Comparison of ENCODE assay signal across 20 cellular contexts in the genomic region with DNA sequence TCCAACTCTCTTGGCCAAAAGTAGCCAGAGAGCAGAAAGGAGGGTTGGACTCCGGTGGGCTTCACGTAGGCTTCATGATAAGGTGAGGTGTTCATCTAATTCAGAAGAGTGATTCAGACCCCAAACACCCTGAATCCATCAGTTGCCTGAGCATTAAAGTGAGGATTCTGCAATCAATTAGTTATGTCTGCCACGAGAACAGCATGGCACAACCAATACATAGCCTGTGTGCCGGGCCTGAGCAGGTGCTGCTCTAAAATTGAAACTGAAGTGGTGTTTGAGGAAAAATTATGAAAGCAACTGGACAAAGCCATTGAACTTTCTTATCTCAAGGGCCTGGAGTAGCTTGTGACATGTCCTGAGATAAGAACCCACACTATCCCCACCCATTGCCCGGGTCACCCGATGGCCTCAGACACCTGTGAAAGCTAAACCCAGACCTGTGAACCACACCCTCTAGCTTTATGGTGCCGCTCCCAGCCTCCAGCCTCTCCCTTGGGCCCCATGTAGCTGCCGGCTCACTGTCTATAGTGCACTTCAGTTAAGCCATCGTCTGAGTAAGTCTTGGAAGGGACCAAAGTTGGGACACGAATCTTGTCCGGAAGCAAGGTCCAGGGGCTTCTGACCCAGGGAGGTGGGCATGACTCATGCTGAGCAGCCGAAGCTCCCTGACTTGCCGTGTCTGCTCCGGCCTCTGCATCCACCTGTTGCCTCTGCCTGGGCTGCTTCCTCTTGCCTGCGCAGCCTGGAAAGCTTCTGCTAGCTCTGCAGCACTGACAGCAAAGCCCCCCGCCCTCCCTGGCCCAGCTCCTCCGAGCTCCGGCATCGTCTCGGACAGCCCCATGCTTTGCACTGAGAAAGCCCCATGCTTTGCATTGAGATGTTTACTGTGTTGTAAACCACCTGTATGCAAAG. TPM values are rescaled to one million over a fixed set of nuclear protein-coding genes. Genes with fewer than 3 reads are reported as not detected.
DNase-seq lines count a peak whose midpoint lies in the region; ATAC-seq, FAIRE-seq and TF ChIP-seq lines count a peak whose summit lies in the region.
"Had no signal": no experiment of that assay in that cellular context is flagged by ENCODE, and none has a peak within 500 bp of the region (broad histone marks: within the 10 kb centered on the region; RNA-seq: fewer than 3 reads in every experiment).

No MANE protein-coding gene starts in this region.

- TF ChIP-seq POLR2A in Peyer's patch (IDR thresholded peaks at IDR 0.05) = peak; percentile 25 to 48

- H3K9me3 ChIP-seq in HEK293 (ENCODE audit: control insufficient read depth, insufficient read depth, low read depth, low read length) = no peaks in the 10 kb centered on the region
- no peaks in the 10 kb centered on the region for H3K9me3 ChIP-seq in Peyer's patch
- no peaks in the 10 kb centered on the region for H3K9me3 ChIP-seq in hepatocyte (ENCODE audit: low read depth)
- no peaks in the 10 kb centered on the region for H3K9me3 ChIP-seq in pancreas
- H3K9me3 ChIP-seq: heart right ventricle had no signal

- H2AFZ ChIP-seq in hepatocyte = no peak overlapping the region

- no peaks in the 10 kb centered on the region for H3K9me2 ChIP-seq in hepatocyte (replicated peaks; ENCODE audit: insufficient read depth)

- no peaks in the 10 kb centered on the region for H3K79me2 ChIP-seq in hepatocyte

- H3K4me2 ChIP-seq in hepatocyte = peak overlapping the region; percentile 21

- H3K27ac ChIP-seq in HEK293 (ENCODE audit: extremely low read depth, low read depth, low read length) = no peak overlapping the region
- H3K27ac ChIP-seq in Peyer's patch = peak overlapping the region in 2 of 4 donors; percentile 64 to 90
- H3K27ac ChIP-seq in hepatocyte = peak overlapping the region; percentile 86
- H3K27ac ChIP-seq in pancreas = peak overlapping the region in 1 of 4 donors; percentile 22
- H3K27ac ChIP-seq: heart right ventricle, RWPE1 had no signal

- POLR2A ChIA-PET in HEK293 (lab: Yijun Ruan, JAX) = interaction anchor here (0.9 kb wide), 1 partner anchor 9 kb away, joined by 3 read pairs; no protein-coding TSS in a partner anchor

- peak; percentile 14 to 71 (median 44) for ATAC-seq in pancreas
- ATAC-seq: heart right ventricle; naive thymus-derived CD8-positive, alpha-beta T cell had no signal

- DNase-seq in Peyer's patch (peak in 2 of 3 donors; percentile 91 to 93), hepatocyte (ENCODE audit: low spot score) (peak; percentile 84), pancreas (peak in 1 of 6 donors; percentile 63), mesenteric fat pad (ENCODE audit: low spot score) (no peak), RCC 7860 (ENCODE audit: low spot score) (no peak), NCI-H1694 treated with DMSO at 0.1 percent for 48 hours (lab: John Stamatoyannopoulos, UW) (no peak)
- no peak for DNase-seq in stimulated activated naive CD4-positive, alpha-beta T cell treated with Interleukin-2 at 50 U/mL for 16 hours (lab: John Stamatoyannopoulos, UW)
- DNase-seq: activated CD4-positive, CD25-positive, alpha-beta regulatory T cell; activated gamma-delta T cell treated with Interleukin-2 at 50 U/mL for 16 hours; AML-193; heart right ventricle; NCI-H1436; NCI-H524; stimulated activated CD4-positive, alpha-beta T cell treated with anti-CD3 and anti-CD28 coated beads, Interleukin-15, amount 100 ng/mL, for 24 hours had no signal

- intact Hi-C loops in pancreas (cut with DNase I) = no loop called here

- CTCF ChIA-PET in HEK293 (lab: Yijun Ruan, JAX) = interaction anchor here (1.4 to 1.7 kb wide), 3 partner anchors 9 to 382 kb away, joined by 4 to 6 read pairs (median 4); no protein-coding TSS in a partner anchor

- no peaks in the 10 kb centered on the region for H3K36me3 ChIP-seq in HEK293 (ENCODE audit: control insufficient read depth in 2 of 2, insufficient read depth in 1 of 2, low read length in 2 of 2)
- H3K36me3 ChIP-seq in Peyer's patch = no peaks in the 10 kb centered on the region
- H3K36me3 ChIP-seq in hepatocyte (replicated peaks; ENCODE audit: insufficient read depth, low read depth) = no peaks in the 10 kb centered on the region
- H3K36me3 ChIP-seq in pancreas = no peaks in the 10 kb centered on the region
- H3K36me3 ChIP-seq: heart right ventricle had no signal

- FAIRE-seq in pancreas (lab: Jason Lieb, UNC) = no peak
- FAIRE-seq in RCC 7860 (lab: Jason Lieb, UNC) = no peak
- FAIRE-seq: astrocyte, GM19239 had no signal

- H3K27me3 ChIP-seq in Peyer's patch = no peaks in the 10 kb centered on the region
- H3K27me3 ChIP-seq in hepatocyte = no peaks in the 10 kb centered on the region
- no peaks in the 10 kb centered on the region for H3K27me3 ChIP-seq in pancreas
- H3K27me3 ChIP-seq: heart right ventricle had no signal

- H3K4me1 ChIP-seq in HEK293 (ENCODE audit: control insufficient read depth, insufficient read depth, low read length) = no peaks in the 10 kb centered on the region
- H3K4me1 ChIP-seq in Peyer's patch = peaks cover 0 to 16% (median 4%) of the 10 kb centered on the region in 4 donors
- peaks cover 20% of the 10 kb centered on the region for H3K4me1 ChIP-seq in hepatocyte (ENCODE audit: insufficient read depth)
- H3K4me1 ChIP-seq in pancreas = no peaks in the 10 kb centered on the region

- no peaks in the 10 kb centered on the region for H4K20me1 ChIP-seq in hepatocyte (ENCODE audit: insufficient read depth, poor library complexity, severe bottlenecking)

- H3K4me3 ChIP-seq in HEK293 (ENCODE audit: low read depth, low read length) (no peak overlapping the region), Peyer's patch (peak overlapping the region in 1 of 4 donors; percentile 19), hepatocyte (no peak overlapping the region), pancreas (no peak overlapping the region)
- H3K4me3 ChIP-seq: heart right ventricle had no signal

- WGBS in hepatocyte (ENCODE audit: low lambda C conversion rate, missing lambda C conversion rate) = 60% methylated on average over 20 of the region's 20 CpGs
- WGBS in pancreas, 2 donors = 83 to 85% methylated on average over 20 of the region's 20 CpGs

- TF ChIP-seq CTCF in HEK293 (tag by site-specific recombination; IDR thresholded peaks at IDR 0.05) (no peak), Peyer's patch (IDR thresholded peaks at IDR 0.05) (no peak), hepatocyte (IDR thresholded peaks at IDR 0.05; ENCODE audit: poor library complexity) (no peak), pancreas (IDR thresholded peaks at IDR 0.05) (no peak)

TF ChIP-seq in HEK293, 187 proteins besides CTCF, POLR2A, EP300 and RAD21 (continues in another document):
- peak; percentile 79; the same call in 1 of the 2 replicates for TF ChIP-seq ZNF23 (tag by site-specific recombination; IDR thresholded peaks at IDR 0.05; ENCODE audit: borderline replicate concordance)
- no peak for TF ChIP-seq ZNF202 (tag by site-specific recombination; IDR thresholded peaks at IDR 0.05; ENCODE audit: borderline replicate concordance)
- TF ChIP-seq, protein P1, sequence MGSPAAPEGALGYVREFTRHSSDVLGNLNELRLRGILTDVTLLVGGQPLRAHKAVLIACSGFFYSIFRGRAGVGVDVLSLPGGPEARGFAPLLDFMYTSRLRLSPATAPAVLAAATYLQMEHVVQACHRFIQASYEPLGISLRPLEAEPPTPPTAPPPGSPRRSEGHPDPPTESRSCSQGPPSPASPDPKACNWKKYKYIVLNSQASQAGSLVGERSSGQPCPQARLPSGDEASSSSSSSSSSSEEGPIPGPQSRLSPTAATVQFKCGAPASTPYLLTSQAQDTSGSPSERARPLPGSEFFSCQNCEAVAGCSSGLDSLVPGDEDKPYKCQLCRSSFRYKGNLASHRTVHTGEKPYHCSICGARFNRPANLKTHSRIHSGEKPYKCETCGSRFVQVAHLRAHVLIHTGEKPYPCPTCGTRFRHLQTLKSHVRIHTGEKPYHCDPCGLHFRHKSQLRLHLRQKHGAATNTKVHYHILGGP (tag by site-specific recombination; IDR thresholded peaks at IDR 0.05) = no peak
- no peak for TF ChIP-seq ZNF521 (tag by site-specific recombination; IDR thresholded peaks at IDR 0.05)
- TF ChIP-seq, protein P2, sequence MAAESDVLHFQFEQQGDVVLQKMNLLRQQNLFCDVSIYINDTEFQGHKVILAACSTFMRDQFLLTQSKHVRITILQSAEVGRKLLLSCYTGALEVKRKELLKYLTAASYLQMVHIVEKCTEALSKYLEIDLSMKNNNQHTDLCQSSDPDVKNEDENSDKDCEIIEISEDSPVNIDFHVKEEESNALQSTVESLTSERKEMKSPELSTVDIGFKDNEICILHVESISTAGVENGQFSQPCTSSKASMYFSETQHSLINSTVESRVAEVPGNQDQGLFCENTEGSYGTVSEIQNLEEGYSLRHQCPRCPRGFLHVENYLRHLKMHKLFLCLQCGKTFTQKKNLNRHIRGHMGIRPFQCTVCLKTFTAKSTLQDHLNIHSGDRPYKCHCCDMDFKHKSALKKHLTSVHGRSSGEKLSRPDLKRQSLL (tag by site-specific recombination; IDR thresholded peaks at IDR 0.05) = no peak
- TF ChIP-seq KLF1 (tag by site-specific recombination; IDR thresholded peaks at IDR 0.05) = 0 out of 2 replicates have a peak, but pooled peaks have one; percentile 21
- TF ChIP-seq ZNF174 (tag by site-specific recombination; IDR thresholded peaks at IDR 0.05) = no peak
- no peak for TF ChIP-seq ZNF239 (tag by site-specific recombination; IDR thresholded peaks at IDR 0.05)
- no peak for TF ChIP-seq KLF10 (tag by site-specific recombination; IDR thresholded peaks at IDR 0.05)
- TF ChIP-seq ZNF335 (tag by site-specific recombination; conservative IDR thresholded peaks at IDR 0.05) = no peak
- TF ChIP-seq, protein P3, sequence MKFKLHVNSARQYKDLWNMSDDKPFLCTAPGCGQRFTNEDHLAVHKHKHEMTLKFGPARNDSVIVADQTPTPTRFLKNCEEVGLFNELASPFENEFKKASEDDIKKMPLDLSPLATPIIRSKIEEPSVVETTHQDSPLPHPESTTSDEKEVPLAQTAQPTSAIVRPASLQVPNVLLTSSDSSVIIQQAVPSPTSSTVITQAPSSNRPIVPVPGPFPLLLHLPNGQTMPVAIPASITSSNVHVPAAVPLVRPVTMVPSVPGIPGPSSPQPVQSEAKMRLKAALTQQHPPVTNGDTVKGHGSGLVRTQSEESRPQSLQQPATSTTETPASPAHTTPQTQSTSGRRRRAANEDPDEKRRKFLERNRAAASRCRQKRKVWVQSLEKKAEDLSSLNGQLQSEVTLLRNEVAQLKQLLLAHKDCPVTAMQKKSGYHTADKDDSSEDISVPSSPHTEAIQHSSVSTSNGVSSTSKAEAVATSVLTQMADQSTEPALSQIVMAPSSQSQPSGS (tag by site-specific recombination; IDR thresholded peaks at IDR 0.05; ENCODE audit: low read depth) = no peak
- no peak for TF ChIP-seq ZNF558 (tag by site-specific recombination; IDR thresholded peaks at IDR 0.05)
- TF ChIP-seq ZNF768 (tag by site-specific recombination; IDR thresholded peaks at IDR 0.05) = no peak

RNA-seq across cellular contexts. Expression of a gene that starts 5.7 kb away (rescaled TPM):
- total RNA-seq in Peyer's patch (under 1 TPM in 1 of 4 donors, not detected in 3; 0.53 TPM), hepatocyte (not detected in 2 replicates), pancreas (1 to 10 TPM in 4 of 6 donors, under 1 TPM in 1, not detected in 1; 0.37 to 3.8 (median 3.0) TPM), mesenteric fat pad (31.4 TPM)
- polyA plus RNA-seq in hepatocyte (0.57 TPM in 1 of 2 replicates, not detected in the other), pancreas (1 to 10 TPM; 3.2 to 3.7 TPM)
- total RNA-seq: astrocyte; heart right ventricle; naive thymus-derived CD8-positive, alpha-beta T cell; T-helper 1 cell treated with Interleukin-12 subunit alpha and Interleukin-12 subunit beta and Interleukin-4 antibody, amounts not matched to agents 30 ng/mL and 1 ng/mL, for 36 hours had no signal
- polyA plus RNA-seq: naive thymus-derived CD8-positive, alpha-beta T cell had no signal

Comparison
In these comparisons a context has a peak if more than half of its experiments do, and no peak if none do; other contexts are left out.
1. DNase-seq: peak in Peyer's patch (2 of 3) and hepatocyte (single experiment); none in mesenteric fat pad (single experiment), stimulated activated naive CD4-positive, alpha-beta T cell treated with Interleukin-2 at 50 U/mL for 16 hours (single experiment), RCC 7860 (single experiment) and NCI-H1694 treated with DMSO at 0.1 percent for 48 hours (single experiment).